In the genomic region with DNA sequence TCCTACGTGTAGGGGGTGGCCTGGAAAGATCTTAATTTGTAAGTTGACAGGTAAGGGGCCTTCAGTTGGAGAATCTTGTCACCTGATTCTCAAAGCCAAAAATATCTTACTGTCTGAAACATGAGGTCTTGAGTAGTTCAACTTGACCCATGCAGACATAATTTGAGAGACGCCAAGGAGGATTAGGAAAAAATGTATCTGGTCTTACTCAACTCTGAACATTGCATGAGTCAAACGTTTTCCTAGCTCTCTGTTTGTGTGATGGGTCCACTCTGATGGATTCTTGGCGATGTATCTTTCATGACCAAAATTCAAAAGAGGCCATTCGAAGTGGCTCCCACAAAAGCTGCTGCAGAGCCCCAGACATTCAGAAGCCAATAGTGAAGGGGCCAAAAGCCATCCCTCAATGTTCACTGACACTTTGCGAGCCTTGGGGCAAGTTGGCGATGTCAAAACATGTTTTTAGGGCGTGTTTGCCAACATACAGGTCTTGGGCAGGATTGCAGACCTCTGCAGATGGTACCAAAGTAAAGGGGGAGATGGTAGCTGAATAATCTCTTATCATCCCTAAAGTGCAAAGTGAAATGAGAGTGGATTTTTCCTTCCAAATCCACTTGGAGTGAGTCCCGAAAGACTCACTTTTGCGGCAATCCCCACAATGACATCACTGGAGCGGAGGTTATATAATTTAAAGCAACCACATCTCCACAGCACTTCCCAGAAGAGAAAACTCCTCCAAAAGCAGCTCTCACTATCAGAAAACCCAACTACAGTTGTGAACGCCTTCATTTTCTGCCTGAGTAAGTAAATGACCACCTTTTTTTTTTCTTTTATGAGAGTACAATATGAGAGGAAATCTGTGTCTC, we compare ENCODE assay signal across 1 cellular context.
TF ChIP-seq lines count a peak whose summit lies in the region.

A gene (plus strand): TSS at position 710 of the 866 bp plus-strand sequence. CDS start 7,473 bp downstream, outside the sequence.

TF ChIP-seq in SK-N-SH, 30 proteins besides CTCF, POLR2A, EP300 and RAD21 (continued from another document):
- TF ChIP-seq, protein P1, sequence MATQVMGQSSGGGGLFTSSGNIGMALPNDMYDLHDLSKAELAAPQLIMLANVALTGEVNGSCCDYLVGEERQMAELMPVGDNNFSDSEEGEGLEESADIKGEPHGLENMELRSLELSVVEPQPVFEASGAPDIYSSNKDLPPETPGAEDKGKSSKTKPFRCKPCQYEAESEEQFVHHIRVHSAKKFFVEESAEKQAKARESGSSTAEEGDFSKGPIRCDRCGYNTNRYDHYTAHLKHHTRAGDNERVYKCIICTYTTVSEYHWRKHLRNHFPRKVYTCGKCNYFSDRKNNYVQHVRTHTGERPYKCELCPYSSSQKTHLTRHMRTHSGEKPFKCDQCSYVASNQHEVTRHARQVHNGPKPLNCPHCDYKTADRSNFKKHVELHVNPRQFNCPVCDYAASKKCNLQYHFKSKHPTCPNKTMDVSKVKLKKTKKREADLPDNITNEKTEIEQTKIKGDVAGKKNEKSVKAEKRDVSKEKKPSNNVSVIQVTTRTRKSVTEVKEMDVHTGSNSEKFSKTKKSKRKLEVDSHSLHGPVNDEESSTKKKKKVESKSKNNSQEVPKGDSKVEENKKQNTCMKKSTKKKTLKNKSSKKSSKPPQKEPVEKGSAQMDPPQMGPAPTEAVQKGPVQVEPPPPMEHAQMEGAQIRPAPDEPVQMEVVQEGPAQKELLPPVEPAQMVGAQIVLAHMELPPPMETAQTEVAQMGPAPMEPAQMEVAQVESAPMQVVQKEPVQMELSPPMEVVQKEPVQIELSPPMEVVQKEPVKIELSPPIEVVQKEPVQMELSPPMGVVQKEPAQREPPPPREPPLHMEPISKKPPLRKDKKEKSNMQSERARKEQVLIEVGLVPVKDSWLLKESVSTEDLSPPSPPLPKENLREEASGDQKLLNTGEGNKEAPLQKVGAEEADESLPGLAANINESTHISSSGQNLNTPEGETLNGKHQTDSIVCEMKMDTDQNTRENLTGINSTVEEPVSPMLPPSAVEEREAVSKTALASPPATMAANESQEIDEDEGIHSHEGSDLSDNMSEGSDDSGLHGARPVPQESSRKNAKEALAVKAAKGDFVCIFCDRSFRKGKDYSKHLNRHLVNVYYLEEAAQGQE (IDR thresholded peaks at IDR 0.05; ENCODE audit: low read depth, low read length): 0 out of 2 replicates have a peak, but pooled peaks have one; percentile 13
- TF ChIP-seq GABPA (IDR thresholded peaks at IDR 0.05; ENCODE audit: low read depth): no peak
- TF ChIP-seq, protein P2, sequence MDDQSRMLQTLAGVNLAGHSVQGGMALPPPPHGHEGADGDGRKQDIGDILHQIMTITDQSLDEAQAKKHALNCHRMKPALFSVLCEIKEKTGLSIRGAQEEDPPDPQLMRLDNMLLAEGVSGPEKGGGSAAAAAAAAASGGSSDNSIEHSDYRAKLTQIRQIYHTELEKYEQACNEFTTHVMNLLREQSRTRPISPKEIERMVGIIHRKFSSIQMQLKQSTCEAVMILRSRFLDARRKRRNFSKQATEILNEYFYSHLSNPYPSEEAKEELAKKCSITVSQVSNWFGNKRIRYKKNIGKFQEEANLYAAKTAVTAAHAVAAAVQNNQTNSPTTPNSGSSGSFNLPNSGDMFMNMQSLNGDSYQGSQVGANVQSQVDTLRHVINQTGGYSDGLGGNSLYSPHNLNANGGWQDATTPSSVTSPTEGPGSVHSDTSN (IDR thresholded peaks at IDR 0.05): peak; percentile 95
- TF ChIP-seq, protein P3, sequence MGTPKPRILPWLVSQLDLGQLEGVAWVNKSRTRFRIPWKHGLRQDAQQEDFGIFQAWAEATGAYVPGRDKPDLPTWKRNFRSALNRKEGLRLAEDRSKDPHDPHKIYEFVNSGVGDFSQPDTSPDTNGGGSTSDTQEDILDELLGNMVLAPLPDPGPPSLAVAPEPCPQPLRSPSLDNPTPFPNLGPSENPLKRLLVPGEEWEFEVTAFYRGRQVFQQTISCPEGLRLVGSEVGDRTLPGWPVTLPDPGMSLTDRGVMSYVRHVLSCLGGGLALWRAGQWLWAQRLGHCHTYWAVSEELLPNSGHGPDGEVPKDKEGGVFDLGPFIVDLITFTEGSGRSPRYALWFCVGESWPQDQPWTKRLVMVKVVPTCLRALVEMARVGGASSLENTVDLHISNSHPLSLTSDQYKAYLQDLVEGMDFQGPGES (IDR thresholded peaks at IDR 0.05; ENCODE audit: low read depth, low read length): no peak
- TF ChIP-seq RFX5 (IDR thresholded peaks at IDR 0.05; ENCODE audit: low read length): no peak
- TF ChIP-seq POLR2AphosphoS5 (IDR thresholded peaks at IDR 0.05; ENCODE audit: low read depth, low read length): peak; percentile 86
- peak; percentile 86 for TF ChIP-seq JUND (IDR thresholded peaks at IDR 0.05)
- no peak for TF ChIP-seq MXI1 (IDR thresholded peaks at IDR 0.05; ENCODE audit: low read depth, low read length)
- TF ChIP-seq, protein P4, sequence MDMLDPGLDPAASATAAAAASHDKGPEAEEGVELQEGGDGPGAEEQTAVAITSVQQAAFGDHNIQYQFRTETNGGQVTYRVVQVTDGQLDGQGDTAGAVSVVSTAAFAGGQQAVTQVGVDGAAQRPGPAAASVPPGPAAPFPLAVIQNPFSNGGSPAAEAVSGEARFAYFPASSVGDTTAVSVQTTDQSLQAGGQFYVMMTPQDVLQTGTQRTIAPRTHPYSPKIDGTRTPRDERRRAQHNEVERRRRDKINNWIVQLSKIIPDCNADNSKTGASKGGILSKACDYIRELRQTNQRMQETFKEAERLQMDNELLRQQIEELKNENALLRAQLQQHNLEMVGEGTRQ (IDR thresholded peaks at IDR 0.05; ENCODE audit: borderline replicate concordance, low read depth, low read length): no peak
- TF ChIP-seq SMC3 (IDR thresholded peaks at IDR 0.05; ENCODE audit: low read depth, low read length): no peak
- TF ChIP-seq YY1 (IDR thresholded peaks at IDR 0.05; ENCODE audit: low read depth): peak; percentile 44; the same call in 1 of the 2 replicates
- TF ChIP-seq, protein P5, sequence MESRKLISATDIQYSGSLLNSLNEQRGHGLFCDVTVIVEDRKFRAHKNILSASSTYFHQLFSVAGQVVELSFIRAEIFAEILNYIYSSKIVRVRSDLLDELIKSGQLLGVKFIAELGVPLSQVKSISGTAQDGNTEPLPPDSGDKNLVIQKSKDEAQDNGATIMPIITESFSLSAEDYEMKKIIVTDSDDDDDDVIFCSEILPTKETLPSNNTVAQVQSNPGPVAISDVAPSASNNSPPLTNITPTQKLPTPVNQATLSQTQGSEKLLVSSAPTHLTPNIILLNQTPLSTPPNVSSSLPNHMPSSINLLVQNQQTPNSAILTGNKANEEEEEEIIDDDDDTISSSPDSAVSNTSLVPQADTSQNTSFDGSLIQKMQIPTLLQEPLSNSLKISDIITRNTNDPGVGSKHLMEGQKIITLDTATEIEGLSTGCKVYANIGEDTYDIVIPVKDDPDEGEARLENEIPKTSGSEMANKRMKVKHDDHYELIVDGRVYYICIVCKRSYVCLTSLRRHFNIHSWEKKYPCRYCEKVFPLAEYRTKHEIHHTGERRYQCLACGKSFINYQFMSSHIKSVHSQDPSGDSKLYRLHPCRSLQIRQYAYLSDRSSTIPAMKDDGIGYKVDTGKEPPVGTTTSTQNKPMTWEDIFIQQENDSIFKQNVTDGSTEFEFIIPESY (IDR thresholded peaks at IDR 0.05; ENCODE audit: borderline replicate concordance, low read depth): 0 out of 2 replicates have a peak, but pooled peaks have one; percentile 50
- no peak for TF ChIP-seq NRF1 (IDR thresholded peaks at IDR 0.05; ENCODE audit: low read depth, low read length)
TF ChIP-seq in SK-N-SH: peak in this region for 16.
